9 cellular contexts compared by ENCODE assay signal in genomic region chr3:58874248-58874741, GRCh38.
DNase-seq lines count a peak whose midpoint lies in the region; ATAC-seq and TF ChIP-seq lines count a peak whose summit lies in the region.
"Had no signal": no experiment of that assay in that cellular context is flagged by ENCODE, and none has a peak within 500 bp of the region (broad histone marks: within the 10 kb centered on the region; RNA-seq: fewer than 3 reads in every experiment).

No MANE protein-coding gene starts in this region.

- no peak for TF ChIP-seq CTCF in prostate gland (IDR thresholded peaks at IDR 0.05)

- 61% methylated on average over 5 of the region's 5 CpGs for WGBS in prostate gland

- DNase-seq in HCEC 1CT (peak; percentile 52), HS-27A (ENCODE audit: low read depth) (peak; percentile 12), fibroblast of peridontal ligament (ENCODE audit: extremely low read depth) (peak; percentile 4), HuH-7.5 (ENCODE audit: low spot score) (no peak), NCI-H748 (lab: John Stamatoyannopoulos, UW; ENCODE audit: unreplicated experiment) (no peak), prostate gland (ENCODE audit: low spot score) (no peak)
- DNase-seq: WERI-Rb-1 had no signal

- no peaks in the 10 kb centered on the region for H3K4me1 ChIP-seq in prostate gland (replicated peaks)

- peak; percentile 50 for ATAC-seq in GM18870 (IDR thresholded peaks at IDR 0.05; ENCODE audit: unreplicated experiment)

- intact Hi-C loops in prostate gland (cut with DNase I), result no loop called here

- no peak for TF ChIP-seq POLR2A in prostate gland (IDR thresholded peaks at IDR 0.05)

- no peaks in the 10 kb centered on the region for H3K36me3 ChIP-seq in prostate gland
- H3K36me3 ChIP-seq: thoracic aorta, WERI-Rb-1 had no signal

- no peak overlapping the region for H3K4me3 ChIP-seq in prostate gland
- H3K4me3 ChIP-seq: thoracic aorta had no signal

- no peak overlapping the region for H3K27ac ChIP-seq in prostate gland
- H3K27ac ChIP-seq: thoracic aorta, WERI-Rb-1 had no signal

- no peaks in the 10 kb centered on the region for H3K9me3 ChIP-seq in prostate gland
- H3K9me3 ChIP-seq: thoracic aorta had no signal

- H3K27me3 ChIP-seq in prostate gland (replicated peaks; ENCODE audit: insufficient read depth), result no peaks in the 10 kb centered on the region

Comparison
In these comparisons a context has a peak if more than half of its experiments do, and no peak if none do; other contexts are left out.
1. DNase-seq: peak in HCEC 1CT (single experiment), HS-27A (single experiment) and fibroblast of peridontal ligament (single experiment); none in HuH-7.5 (single experiment), NCI-H748 (single experiment) and prostate gland (single experiment).